ENCODE assay signal across 25 cellular contexts in genomic region chr14:47246367-47246766, GRCh38.
"Had no signal": no experiment of that assay in that cellular context is flagged by ENCODE, and none has a peak within 500 bp of the region (broad histone marks: within the 10 kb centered on the region; RNA-seq: fewer than 3 reads in every experiment).

No MANE protein-coding gene starts in this region.

- H3K4me3 ChIP-seq: colonic mucosa, coronary artery, dorsolateral prefrontal cortex, esophagus muscularis mucosa, esophagus squamous epithelium, gastrocnemius medialis, gastroesophageal sphincter, heart left ventricle, heart right ventricle, hepatocyte had no signal

- H3K27me3 ChIP-seq: colonic mucosa, dorsolateral prefrontal cortex, esophagus muscularis mucosa, esophagus squamous epithelium, foreskin keratinocyte, gastrocnemius medialis, gastroesophageal sphincter, heart left ventricle, heart right ventricle, hepatocyte had no signal

- DNase-seq: colonic mucosa; cortex of kidney; dermis blood vessel endothelial cell; dorsolateral prefrontal cortex; effector CD4-positive, alpha-beta T cell; effector CD8-positive, alpha-beta T cell; effector memory CD4-positive, alpha-beta T cell; effector memory CD8-positive, alpha-beta T cell; endodermal cell; erythroblast; esophagus squamous epithelium; foreskin fibroblast; foreskin keratinocyte; foreskin melanocyte; gastrocnemius medialis; glutamatergic neuron; head of caudate nucleus; heart left ventricle; heart right ventricle had no signal

- H3K79me2 ChIP-seq: hepatocyte had no signal

- H3K4me1 ChIP-seq: colonic mucosa, esophagus muscularis mucosa, esophagus squamous epithelium, foreskin keratinocyte, gastrocnemius medialis, gastroesophageal sphincter, heart left ventricle, heart right ventricle had no signal

- H3K36me3 ChIP-seq: colonic mucosa, esophagus muscularis mucosa, esophagus squamous epithelium, gastrocnemius medialis, gastroesophageal sphincter, heart left ventricle, heart right ventricle had no signal

- H3K27ac ChIP-seq: colonic mucosa, coronary artery, dorsolateral prefrontal cortex, epithelial cell of prostate, esophagus muscularis mucosa, esophagus squamous epithelium, foreskin keratinocyte, gastrocnemius medialis, gastroesophageal sphincter, heart left ventricle, heart right ventricle, hepatocyte had no signal

- H3K9me3 ChIP-seq: colonic mucosa, esophagus muscularis mucosa, esophagus squamous epithelium, gastrocnemius medialis, gastroesophageal sphincter, heart left ventricle, heart right ventricle had no signal

- ATAC-seq: effector memory CD8-positive, alpha-beta T cell; esophagus mucosa; foreskin keratinocyte; gastrocnemius medialis; gastroesophageal sphincter; heart left ventricle; heart right ventricle had no signal

- H3K4me2 ChIP-seq: hepatocyte had no signal

- H2AFZ ChIP-seq: hepatocyte had no signal
